11 cellular contexts compared by ENCODE assay signal in the genomic region with DNA sequence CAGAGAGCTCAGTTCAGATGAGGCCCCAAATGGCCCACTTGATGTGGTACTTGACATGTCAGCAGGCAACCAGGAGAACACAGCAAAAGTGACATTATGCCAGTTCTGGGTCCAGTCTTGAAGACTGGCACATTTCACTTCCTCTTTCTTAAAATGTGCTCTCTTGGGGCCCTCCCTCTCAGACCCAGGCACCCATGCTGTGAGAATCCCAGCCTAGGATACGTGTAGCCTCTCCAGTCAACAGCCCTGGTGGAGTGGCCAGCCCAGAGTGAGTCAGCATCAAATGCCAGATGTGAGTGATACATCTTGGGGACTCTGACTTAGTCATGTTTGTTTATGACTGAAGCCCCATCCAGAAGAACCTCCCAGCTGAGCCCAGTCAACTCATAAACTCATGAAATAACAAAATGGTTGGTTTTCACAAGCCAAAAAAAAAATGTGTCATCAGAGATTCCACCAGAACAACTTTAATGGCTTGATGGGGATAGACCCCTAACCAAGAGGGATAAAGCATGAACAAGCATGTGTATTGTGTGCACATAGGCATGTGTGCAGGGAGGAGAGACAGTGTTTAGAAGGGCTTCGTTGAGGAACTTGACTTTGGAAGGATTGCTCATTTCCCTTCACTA.
DNase-seq lines count a peak whose midpoint lies in the region; ATAC-seq and TF ChIP-seq lines count a peak whose summit lies in the region.
"Had no signal": no experiment of that assay in that cellular context is flagged by ENCODE, and none has a peak within 500 bp of the region (broad histone marks: within the 10 kb centered on the region; RNA-seq: fewer than 3 reads in every experiment).

No MANE protein-coding gene starts in this region.

- no peaks in the 10 kb centered on the region for H3K36me3 ChIP-seq in brain microvascular endothelial cell (replicated peaks)

- peaks cover 16% of the 10 kb centered on the region for H3K9me3 Mint-ChIP-seq in activated naive CD4-positive, alpha-beta T cell treated with anti-CD3 and anti-CD28 coated beads for 36 hours
- H3K9me3 Mint-ChIP-seq in stimulated activated naive CD8-positive, alpha-beta T cell treated with anti-CD3 and anti-CD28 coated beads, Interleukin-15, Interleukin-2, amounts not matched to agents 100 ng/mL and 50 ng/mL, for 24 hours = peaks cover 11% of the 10 kb centered on the region

- peaks cover 86% of the 10 kb centered on the region for H3K4me1 Mint-ChIP-seq in activated naive CD4-positive, alpha-beta T cell treated with anti-CD3 and anti-CD28 coated beads for 36 hours (ENCODE audit: low read depth)
- H3K4me1 Mint-ChIP-seq in stimulated activated naive CD8-positive, alpha-beta T cell treated with anti-CD3 and anti-CD28 coated beads, Interleukin-15, Interleukin-2, amounts not matched to agents 100 ng/mL and 50 ng/mL, for 24 hours (ENCODE audit: low read depth) = peaks cover 84% of the 10 kb centered on the region

- TF ChIP-seq CTCF in brain microvascular endothelial cell (IDR thresholded peaks at IDR 0.05; ENCODE audit: low read depth, low read length, missing control alignments) = no peak

- H3K27ac Mint-ChIP-seq in activated naive CD4-positive, alpha-beta T cell treated with anti-CD3 and anti-CD28 coated beads for 36 hours = no peak overlapping the region
- H3K27ac Mint-ChIP-seq in stimulated activated naive CD8-positive, alpha-beta T cell treated with anti-CD3 and anti-CD28 coated beads, Interleukin-15, Interleukin-2, amounts not matched to agents 100 ng/mL and 50 ng/mL, for 24 hours = peak overlapping the region; percentile 33

- H3K4me3 ChIP-seq in brain microvascular endothelial cell (ENCODE audit: low read depth, low read length) = no peak overlapping the region

- peaks cover 4% of the 10 kb centered on the region for H3K27me3 ChIP-seq in brain microvascular endothelial cell (replicated peaks)

- intact Hi-C loops in activated naive CD4-positive, alpha-beta T cell treated with anti-CD3 and anti-CD28 coated beads for 36 hours (cut with micrococcal nuclease) = no loop called here

- no peak for ATAC-seq in GM18520 (IDR thresholded peaks at IDR 0.05; ENCODE audit: unreplicated experiment)
- ATAC-seq: Right ventricle myocardium inferior had no signal

- CTCF ChIA-PET in activated naive CD4-positive, alpha-beta T cell treated with anti-CD3 and anti-CD28 coated beads for 36 hours (lab: Charles Lee) = interaction anchor here (0.6 kb wide), 1 partner anchor 332 kb away, joined by 3 read pairs; no protein-coding TSS in a partner anchor

- peaks cover 13% of the 10 kb centered on the region for H3K36me3 Mint-ChIP-seq in activated naive CD4-positive, alpha-beta T cell treated with anti-CD3 and anti-CD28 coated beads for 36 hours (ENCODE audit: low read depth)
- H3K36me3 Mint-ChIP-seq in stimulated activated naive CD8-positive, alpha-beta T cell treated with anti-CD3 and anti-CD28 coated beads, Interleukin-15, Interleukin-2, amounts not matched to agents 100 ng/mL and 50 ng/mL, for 24 hours (ENCODE audit: low read depth) = peaks cover 10% of the 10 kb centered on the region

- in situ Hi-C loops in brain microvascular endothelial cell (cut with HindIII; ENCODE audit: low pct_ligation_motif_present, low sequenced_read_pairs) = no loop called here

- no peak overlapping the region for H3K4me3 Mint-ChIP-seq in activated naive CD4-positive, alpha-beta T cell treated with anti-CD3 and anti-CD28 coated beads for 36 hours
- H3K4me3 Mint-ChIP-seq in stimulated activated naive CD8-positive, alpha-beta T cell treated with anti-CD3 and anti-CD28 coated beads, Interleukin-15, Interleukin-2, amounts not matched to agents 100 ng/mL and 50 ng/mL, for 24 hours = peak overlapping the region; percentile 50

- H3K27me3 Mint-ChIP-seq in activated naive CD4-positive, alpha-beta T cell treated with anti-CD3 and anti-CD28 coated beads for 36 hours (ENCODE audit: low read depth) = no peaks in the 10 kb centered on the region
- H3K27me3 Mint-ChIP-seq in stimulated activated naive CD8-positive, alpha-beta T cell treated with anti-CD3 and anti-CD28 coated beads, Interleukin-15, Interleukin-2, amounts not matched to agents 100 ng/mL and 50 ng/mL, for 24 hours = no peaks in the 10 kb centered on the region

- DNase-seq in activated naive CD4-positive, alpha-beta T cell treated with anti-CD3 and anti-CD28 coated beads for 36 hours = peak; percentile 65
- no peak for DNase-seq in activated naive CD4-positive, alpha-beta T cell (lab: John Stamatoyannopoulos, UW)
- DNase-seq in MV-4-11 (lab: John Stamatoyannopoulos, UW) = peak; percentile 99
- DNase-seq in brain microvascular endothelial cell = peak; percentile 24
- no peak for DNase-seq in amniotic stem cell (lab: John Stamatoyannopoulos, UW)
- DNase-seq in activated gamma-delta T cell (lab: John Stamatoyannopoulos, UW) = no peak
- DNase-seq: hypothalamus had no signal

- H3K27ac ChIP-seq in brain microvascular endothelial cell = no peak overlapping the region
- H3K27ac ChIP-seq: C4-2B had no signal

Comparison
In these comparisons a context has a peak if more than half of its experiments do, and no peak if none do; other contexts are left out.
1. DNase-seq: peak in activated naive CD4-positive, alpha-beta T cell treated with anti-CD3 and anti-CD28 coated beads for 36 hours (single experiment), MV-4-11 (single experiment) and brain microvascular endothelial cell (single experiment); none in activated naive CD4-positive, alpha-beta T cell (0 of 4), amniotic stem cell (single experiment) and activated gamma-delta T cell (single experiment).